Comparison of ENCODE assay signal across 1 cellular context in the genomic region with DNA sequence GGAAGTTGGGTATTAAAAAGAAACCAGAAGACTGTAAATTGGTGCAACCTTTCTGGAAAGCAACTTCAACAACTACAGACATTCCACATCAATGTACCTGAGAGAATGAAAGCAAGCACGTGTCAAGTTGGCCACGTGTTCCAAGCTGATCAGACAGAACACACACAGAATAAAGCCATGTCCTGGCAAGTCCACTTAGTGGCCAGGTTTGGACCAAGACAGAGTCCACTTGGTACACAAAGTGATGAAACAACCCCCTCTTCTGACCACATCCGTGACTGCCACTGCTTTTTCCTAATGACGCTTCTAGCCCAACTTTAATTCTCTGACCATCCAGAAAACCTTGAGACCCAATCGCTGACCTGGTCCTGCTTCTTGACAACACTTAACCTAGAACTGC.
TF ChIP-seq lines count a peak whose summit lies in the region.

No MANE protein-coding gene starts in this region.

TF ChIP-seq in HepG2, 621 proteins besides CTCF, POLR2A, EP300 and RAD21 (continued from another document):
- TF ChIP-seq HCFC1 (IDR thresholded peaks at IDR 0.05; ENCODE audit: low read depth, low read length): no peak
- TF ChIP-seq SMC3 (IDR thresholded peaks at IDR 0.05; ENCODE audit: low read length): peak; percentile 96
- no peak for TF ChIP-seq ZNF296 (CRISPR knock-in tag; conservative IDR thresholded peaks at IDR 0.05)
- TF ChIP-seq, protein P1, sequence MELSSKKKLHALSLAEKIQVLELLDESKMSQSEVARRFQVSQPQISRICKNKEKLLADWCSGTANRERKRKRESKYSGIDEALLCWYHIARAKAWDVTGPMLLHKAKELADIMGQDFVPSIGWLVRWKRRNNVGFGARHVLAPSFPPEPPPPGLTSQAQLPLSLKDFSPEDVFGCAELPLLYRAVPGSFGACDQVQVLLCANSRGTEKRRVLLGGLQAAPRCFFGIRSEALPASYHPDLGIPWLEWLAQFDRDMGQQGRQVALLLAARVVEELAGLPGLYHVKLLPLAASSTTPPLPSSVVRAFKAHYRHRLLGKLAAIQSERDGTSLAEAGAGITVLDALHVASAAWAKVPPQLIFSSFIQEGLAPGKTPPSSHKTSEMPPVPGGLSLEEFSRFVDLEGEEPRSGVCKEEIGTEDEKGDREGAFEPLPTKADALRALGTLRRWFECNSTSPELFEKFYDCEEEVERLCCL (CRISPR knock-in tag; IDR thresholded peaks at IDR 0.05; ENCODE audit: borderline replicate concordance): no peak
- TF ChIP-seq, protein P2, sequence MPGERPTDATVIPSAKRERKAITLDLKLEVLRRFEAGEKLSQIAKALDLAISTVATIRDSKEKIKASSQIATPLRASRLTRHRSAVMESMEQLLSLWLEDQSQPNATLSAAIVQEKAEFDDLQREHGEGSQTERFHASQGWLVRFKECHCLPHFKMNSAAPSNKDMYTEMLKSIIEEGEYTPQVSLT (CRISPR knock-in tag; IDR thresholded peaks at IDR 0.05; ENCODE audit: borderline replicate concordance, low read depth): no peak
